Comparison of ENCODE assay signal across 8 cellular contexts in the genomic region with DNA sequence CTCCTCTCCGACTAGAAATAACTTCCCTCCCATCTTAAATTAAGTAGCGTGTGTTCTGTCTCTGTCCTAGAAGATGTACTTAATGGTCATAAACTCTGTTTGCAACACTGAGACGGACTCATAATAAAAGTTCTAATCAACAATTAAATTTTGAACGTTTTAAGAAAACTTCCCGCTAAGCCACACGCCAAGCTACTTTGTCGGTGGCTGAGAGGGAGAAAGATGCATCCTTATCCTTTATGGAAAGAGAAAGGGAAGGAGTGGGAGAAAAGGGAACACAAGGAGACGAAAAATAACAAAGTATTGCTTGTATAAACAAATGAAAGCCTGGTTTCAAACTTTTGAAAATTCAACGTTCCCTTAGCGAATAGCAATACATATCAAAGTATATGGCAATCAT. TPM values are rescaled to one million over a fixed set of nuclear protein-coding genes. Genes with fewer than 3 reads are reported as not detected.
A peak's percentile ranks its signal among the peaks of the same experiment; 100 is the strongest.
DNase-seq lines count a peak whose midpoint lies in the region; ATAC-seq, FAIRE-seq and TF ChIP-seq lines count a peak whose summit lies in the region.

No MANE protein-coding gene starts in this region.

- H4K8ac ChIP-seq in H1 (ENCODE audit: extremely low read depth, insufficient read depth, low read length) = no peak overlapping the region
- no peak overlapping the region for H4K8ac ChIP-seq in trophoblast cell (ENCODE audit: low read depth, low read length)

- H3K27me3 ChIP-seq in GM06990 (replicated peaks; ENCODE audit: control insufficient read depth, insufficient read depth, low read length) (no peaks in the 10 kb centered on the region; the same call in none of the 2 replicates), NT2/D1 (ENCODE audit: insufficient read depth, insufficient read length) (peaks cover 23% of the 10 kb centered on the region), H1 (replicated peaks in 1 of 4; ENCODE audit: control insufficient read depth in 3 of 4, extremely low read depth in 1 of 4, insufficient read depth in 3 of 4, low read length in 3 of 4) (peaks cover 0 to 10% (median 0%) of the 10 kb centered on the region in 4 experiments; a peak in 2 of 7 replicates), trophoblast cell (ENCODE audit: insufficient read depth, low read length) (no peaks in the 10 kb centered on the region)

- CTCF ChIA-PET in H1 (lab: Charles Lee; ENCODE audit: partially characterized antibody) = no interaction called here

- no peak for FAIRE-seq in H1 (lab: Jason Lieb, UNC)

- H3K4me1 ChIP-seq in NT2/D1 (ENCODE audit: insufficient read depth, insufficient read length) (peaks cover 4% of the 10 kb centered on the region), H1 (replicated peaks in 1 of 4; ENCODE audit: control insufficient read depth in 3 of 4, insufficient read depth in 4 of 4, low read length in 3 of 4) (peaks cover 2 to 8% (median 4%) of the 10 kb centered on the region in 4 experiments; a peak in 4 of 7 replicates), trophoblast cell (ENCODE audit: control insufficient read depth in 1 of 2, insufficient read depth in 2 of 2, low read length in 2 of 2) (peaks cover 3 to 4% of the 10 kb centered on the region in 2 experiments)

- DNase-seq in GM06990 (ENCODE audit: extremely low read depth, insufficient read length) (no peak), NT2/D1 (ENCODE audit: low read depth, low spot score) (no peak), H1 (ENCODE audit: low read depth in 1 of 2, low spot score in 2 of 2) (no peak), trophoblast cell (no peak), DMS153 treated with DMSO at 0.1 percent for 48 hours (lab: John Stamatoyannopoulos, UW; ENCODE audit: unreplicated experiment) (no peak), mesenteric fat pad (ENCODE audit: low spot score) (no peak), COLO829 (ENCODE audit: low spot score) (no peak)

- TF ChIP-seq POLR2A in H1 (IDR thresholded peaks at IDR 0.05; ENCODE audit: control extremely low read depth in 1 of 2, low read depth in 2 of 2, low read length in 2 of 2) = no peak

- no peaks in the 10 kb centered on the region for H3K9me3 ChIP-seq in NT2/D1 (ENCODE audit: insufficient read depth, low read length)
- H3K9me3 ChIP-seq in H1 (ENCODE audit: insufficient read depth in 2 of 2, low read depth in 1 of 2, low read length in 1 of 2) = no peaks in the 10 kb centered on the region
- H3K9me3 ChIP-seq in trophoblast cell (ENCODE audit: insufficient read depth, low read depth, low read length) = no peaks in the 10 kb centered on the region

- no peak overlapping the region for H2AFZ ChIP-seq in H1 (ENCODE audit: low read length)
- H2AFZ ChIP-seq in trophoblast cell (ENCODE audit: insufficient read depth, low read length, poor library complexity) = no peak overlapping the region

- peaks cover 0 to 4% of the 10 kb centered on the region in 2 experiments for H4K20me1 ChIP-seq in H1 (replicated peaks in 1 of 2; ENCODE audit: control insufficient read depth in 1 of 2, insufficient read depth in 2 of 2, low read length in 2 of 2)

- H3K27ac ChIP-seq in H1 (ENCODE audit: low read depth, low read length) (no peak overlapping the region), trophoblast cell (ENCODE audit: low read depth, low read length) (no peak overlapping the region)

- H3K36me3 ChIP-seq in GM06990 (ENCODE audit: control insufficient read depth, insufficient read depth, low read length) (no peaks in the 10 kb centered on the region), NT2/D1 (ENCODE audit: insufficient read depth, insufficient read length, low read length) (peaks cover 15% of the 10 kb centered on the region), H1 (ENCODE audit: control insufficient read depth in 2 of 4, insufficient read depth in 4 of 4, low read length in 3 of 4) (no peaks in the 10 kb centered on the region), trophoblast cell (ENCODE audit: control insufficient read depth in 1 of 2, insufficient read depth in 2 of 2, low read length in 2 of 2) (no peaks in the 10 kb centered on the region)

- TF ChIP-seq EP300 in H1 (IDR thresholded peaks at IDR 0.05; ENCODE audit: borderline replicate concordance in 1 of 2, low read depth in 2 of 2, low read length in 2 of 2) = no peak

- H2BK12ac ChIP-seq in H1 (ENCODE audit: low read depth, low read length) (no peak overlapping the region), trophoblast cell (ENCODE audit: low read length) (no peak overlapping the region)

- no peak overlapping the region for H3K14ac ChIP-seq in H1 (ENCODE audit: insufficient read length)
- H3K14ac ChIP-seq in trophoblast cell (ENCODE audit: low read length) = no peak overlapping the region

- H2AK5ac ChIP-seq in H1 (ENCODE audit: low read depth, low read length) (no peak overlapping the region), trophoblast cell (ENCODE audit: low read length) (no peak overlapping the region)

- H2BK120ac ChIP-seq in H1 (replicated peaks; ENCODE audit: low read depth, low read length) (no peak overlapping the region), trophoblast cell (ENCODE audit: insufficient read depth, low read length, poor library complexity) (no peak overlapping the region)

- H3K9ac ChIP-seq in NT2/D1 (ENCODE audit: insufficient read length, low read depth) = peak overlapping the region; percentile 81
- no peak overlapping the region; a peak in 1 of 7 replicates for H3K9ac ChIP-seq in H1 (replicated peaks in 1 of 4; ENCODE audit: extremely low read depth in 1 of 4, low read depth in 3 of 4, low read length in 3 of 4)
- H3K9ac ChIP-seq in trophoblast cell (ENCODE audit: low read length) = no peak overlapping the region

- H3K23me2 ChIP-seq in H1 (ENCODE audit: low read depth, low read length) = peaks cover 3% of the 10 kb centered on the region; the same call in 1 of the 2 replicates

- no peak for TF ChIP-seq RAD21 in H1 (IDR thresholded peaks at IDR 0.05 in 1 of 2, conservative IDR thresholded peaks at IDR 0.05 in 1 of 2; ENCODE audit: low read depth in 2 of 2, low read length in 2 of 2)

- no peak overlapping the region for H4K5ac ChIP-seq in H1 (ENCODE audit: insufficient read length, low read depth, low read length)

- H3K4me2 ChIP-seq in H1 (ENCODE audit: insufficient read depth in 1 of 2, low read depth in 2 of 2, low read length in 2 of 2) (peak overlapping the region; percentile 81 to 92), trophoblast cell (ENCODE audit: low read length) (peak overlapping the region; percentile 67)

- no peak for ATAC-seq in GM21390 (IDR thresholded peaks at IDR 0.05; ENCODE audit: unreplicated experiment)

- H2BK15ac ChIP-seq in H1 (ENCODE audit: low read length) = no peak overlapping the region

- no peak overlapping the region for H4K12ac ChIP-seq in trophoblast cell (ENCODE audit: low read depth, low read length)

- H3K79me2 ChIP-seq in H1 (ENCODE audit: control insufficient read depth in 1 of 2, insufficient read depth in 2 of 2, low read length in 2 of 2) (0 out of 4 replicates have a peak, but pooled peaks cover 0 to 5% of the 10 kb centered on the region in 2 experiments), trophoblast cell (ENCODE audit: control insufficient read depth, insufficient read depth, low read length, poor library complexity) (peaks cover 9% of the 10 kb centered on the region)

- POLR2A ChIA-PET in H1 (lab: Charles Lee; ENCODE audit: partially characterized antibody) = interaction anchor here (1.3 to 2.2 kb wide), 2 partner anchors 11 to 112 kb away, joined by 3 to 11 read pairs; a partner anchor contains a TSS

- H3K23ac ChIP-seq in H1 (ENCODE audit: insufficient read length) (no peak overlapping the region), trophoblast cell (ENCODE audit: low read length) (no peak overlapping the region)

- TF ChIP-seq CTCF in GM06990 (IDR thresholded peaks at IDR 0.05; ENCODE audit: insufficient read depth, low read length, poor library complexity, severe bottlenecking) = no peak
- TF ChIP-seq CTCF in H1 (IDR thresholded peaks at IDR 0.05; ENCODE audit: control extremely low read depth in 1 of 3, insufficient read depth in 1 of 3, low read depth in 1 of 3, low read length in 3 of 3) = no peak

- H3K18ac ChIP-seq in H1 (ENCODE audit: extremely low read depth, low read length) (no peak overlapping the region), trophoblast cell (ENCODE audit: low read length) (no peak overlapping the region)

- 31% methylated on average over 10 of the region's 10 CpGs; no CpG with 5 or more reads in 1 of the 2 experiments for WGBS in H1 (ENCODE audit: extremely low coverage in 1 of 2, insufficient coverage in 1 of 2, insufficient read length in 1 of 2, insufficient replicate concordance in 2 of 2, low coverage in 1 of 2, low lambda C conversion rate in 2 of 2, missing lambda C conversion rate in 1 of 2), 2 experiments
- WGBS in trophoblast cell (ENCODE audit: extremely low coverage, insufficient coverage, insufficient read length) = no CpG with 5 or more reads among the region's 10 CpGs

- H3K56ac ChIP-seq in H1 (replicated peaks; ENCODE audit: insufficient read length, low read depth, low read length) = no peak overlapping the region

- H2BK20ac ChIP-seq in H1 (ENCODE audit: low read length) = no peak overlapping the region

- H3K79me1 ChIP-seq in H1 (ENCODE audit: low read depth, low read length) (0 out of 2 replicates have a peak, but pooled peaks cover 2% of the 10 kb centered on the region), trophoblast cell (ENCODE audit: low read length) (peaks cover 8% of the 10 kb centered on the region)

- no peak overlapping the region for H4K91ac ChIP-seq in H1 (replicated peaks; ENCODE audit: insufficient read length, low read length)
- H4K91ac ChIP-seq in trophoblast cell (ENCODE audit: low read depth, low read length) = no peak overlapping the region

- H2BK5ac ChIP-seq in H1 (ENCODE audit: low read depth, low read length) = no peak overlapping the region
- no peak overlapping the region for H2BK5ac ChIP-seq in trophoblast cell (ENCODE audit: low read depth, low read length, poor library complexity)

- H3K4ac ChIP-seq in H1 (replicated peaks; ENCODE audit: insufficient read length, low read depth, low read length) (no peak overlapping the region), trophoblast cell (ENCODE audit: low read depth, low read length) (peak overlapping the region; percentile 48)

- peak overlapping the region; percentile 70 for H3K4me3 ChIP-seq in GM06990 (replicated peaks; ENCODE audit: low read depth, low read length)
- peak overlapping the region; percentile 72 for H3K4me3 ChIP-seq in NT2/D1 (ENCODE audit: insufficient read length, low read depth)
- peak overlapping the region; percentile 45 to 85 (median 80) for H3K4me3 ChIP-seq in H1 (ENCODE audit: extremely low read depth in 1 of 4, insufficient read depth in 2 of 4, low read depth in 3 of 4, low read length in 4 of 4)
- H3K4me3 ChIP-seq in trophoblast cell (ENCODE audit: low read depth, low read length) = no peak overlapping the region

RNA-seq across cellular contexts. Expression of a gene that starts 0.9 kb away (rescaled TPM):
- total RNA-seq in H1 (2021; fragmentation: NEBNext Ultra II Directional; extraction: Animal tissue kit (Norgen Biotek cat#: 25700)) = 26.1 and 29.2 TPM in 2 replicates
- polyA plus RNA-seq in H1 (2011; rRNA removed) = 8.7 and 13.4 TPM in 2 replicates
- 10.8 TPM for polyA plus RNA-seq in H1 (2011; cell fraction: cytosol; rRNA removed)
- polyA plus RNA-seq in H1 (2011; cell fraction: nucleus; rRNA removed) = 5.0 TPM
- polyA plus RNA-seq in H1 (2012, experiment 1 of 2) = 11.7 to 19.7 TPM (median 14.2 TPM) in 4 replicates
- polyA plus RNA-seq in H1 (2012, experiment 2 of 2) = 1.7 TPM
- 13.9 TPM for polyA plus RNA-seq in H1 (2013, experiment 1 of 2)
- polyA plus RNA-seq in H1 (2013, experiment 2 of 2) = 13.9 TPM
- polyA minus RNA-seq in H1 (2011; rRNA and poly(A)+ RNA removed) = 57.4 and 94.6 TPM in 2 replicates
- polyA minus RNA-seq in H1 (2011; cell fraction: cytosol; rRNA and poly(A)+ RNA removed) = 16.0 TPM
- polyA minus RNA-seq in H1 (2011; cell fraction: nucleus; rRNA and poly(A)+ RNA removed) = 19.5 TPM
- polyA plus RNA-seq in trophoblast cell (2013) = 15.6 and 15.9 TPM in 2 replicates
- 32.2 TPM for total RNA-seq in mesenteric fat pad
